14 cellular contexts compared by ENCODE assay signal in the genomic region with DNA sequence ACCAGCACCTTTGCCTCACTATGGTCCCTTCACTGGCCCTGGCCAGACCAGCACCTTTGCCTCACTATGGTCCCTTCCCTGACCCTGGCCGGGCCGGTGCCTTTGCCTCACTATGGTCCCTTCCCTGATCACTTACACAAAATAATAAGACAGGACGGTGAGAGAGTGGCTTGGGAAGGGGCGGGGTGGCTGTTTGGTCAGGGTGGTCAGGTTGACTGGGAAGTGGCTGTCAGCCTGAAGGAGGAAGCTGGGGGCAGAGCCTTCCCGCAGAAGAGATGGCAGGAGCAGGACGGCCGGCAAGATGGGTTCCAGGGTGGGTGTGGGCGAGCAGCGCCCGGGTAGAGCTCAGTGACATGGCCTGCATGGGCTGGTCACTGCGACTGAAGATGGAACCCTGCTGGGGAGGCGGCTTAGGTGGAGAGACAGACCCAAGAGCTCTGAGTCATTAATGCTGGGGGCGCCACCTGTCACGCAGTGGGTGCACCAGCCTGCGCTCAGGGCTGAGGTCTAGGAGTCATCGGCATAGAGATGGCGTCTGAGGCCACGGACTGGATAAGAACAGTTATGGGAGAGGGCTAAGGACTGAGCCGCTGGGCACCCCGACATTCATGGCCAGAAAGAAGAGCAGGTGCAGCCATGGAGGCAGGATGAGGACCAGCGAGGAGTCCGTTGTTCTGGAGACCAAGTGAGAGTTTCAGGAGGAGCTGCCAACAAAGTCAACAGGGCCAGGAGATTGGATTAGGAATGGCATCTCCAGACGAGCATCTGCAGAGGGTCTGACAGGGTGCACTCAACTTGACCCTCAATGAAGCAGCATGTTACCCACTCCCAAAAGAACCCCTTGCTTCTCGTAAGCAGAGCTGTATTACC.
DNase-seq lines count a peak whose midpoint lies in the region; ATAC-seq and TF ChIP-seq lines count a peak whose summit lies in the region.
"Had no signal": no experiment of that assay in that cellular context is flagged by ENCODE, and none has a peak within 500 bp of the region (broad histone marks: within the 10 kb centered on the region; RNA-seq: fewer than 3 reads in every experiment).

No MANE protein-coding gene starts in this region.

- no peaks in the 10 kb centered on the region for H3K27me3 ChIP-seq in gastroesophageal sphincter
- H3K27me3 ChIP-seq in osteoblast (ENCODE audit: insufficient read depth, low read length): no peaks in the 10 kb centered on the region

- H3K79me2 ChIP-seq in osteoblast (ENCODE audit: insufficient read depth, low read length): no peaks in the 10 kb centered on the region

- H4K20me1 ChIP-seq in osteoblast (ENCODE audit: insufficient read depth, low read length): no peaks in the 10 kb centered on the region

- WGBS in gastroesophageal sphincter (ENCODE audit: low coverage in 1 of 2), 2 donors: 79 to 90% methylated on average over 4 to 11 of the region's 24 CpGs

- H3K4me2 ChIP-seq in osteoblast (ENCODE audit: insufficient read depth, low read length): no peak overlapping the region

- H3K4me3 ChIP-seq in gastroesophageal sphincter: no peak overlapping the region
- H3K4me3 ChIP-seq in osteoblast (ENCODE audit: insufficient read depth, low read length): no peak overlapping the region

- TF ChIP-seq POLR2A in gastroesophageal sphincter (IDR thresholded peaks at IDR 0.05): no peak

- H3K9me3 ChIP-seq in gastroesophageal sphincter (no peaks in the 10 kb centered on the region), osteoblast (ENCODE audit: low read depth, low read length) (no peaks in the 10 kb centered on the region)

- H3K36me3 ChIP-seq in gastroesophageal sphincter: peaks cover 0 to 6% of the 10 kb centered on the region in 2 donors
- H3K36me3 ChIP-seq in osteoblast (ENCODE audit: insufficient read depth, low read length): no peaks in the 10 kb centered on the region

- TF ChIP-seq EP300 in gastroesophageal sphincter (IDR thresholded peaks at IDR 0.05): no peak

- no peak for ATAC-seq in gastroesophageal sphincter
- ATAC-seq in HG03439 (IDR thresholded peaks at IDR 0.05; ENCODE audit: unreplicated experiment): no peak
- ATAC-seq: effector memory CD8-positive, alpha-beta T cell; left ventricle myocardium superior had no signal

- H3K27ac ChIP-seq in gastroesophageal sphincter (peak overlapping the region in 3 of 4 donors; percentile 6 to 92 (median 86)), osteoblast (ENCODE audit: low read depth, low read length) (no peak overlapping the region)

- no peak overlapping the region for H2AFZ ChIP-seq in osteoblast (ENCODE audit: low read length)

- no peak for TF ChIP-seq CTCF in gastroesophageal sphincter (IDR thresholded peaks at IDR 0.05)
- TF ChIP-seq CTCF in osteoblast (IDR thresholded peaks at IDR 0.05; ENCODE audit: extremely low read depth, low read depth, low read length): no peak

- DNase-seq in Ammon's horn (ENCODE audit: low spot score) (peak; percentile 2), GM03348 (ENCODE audit: low spot score) (peak; percentile 1), osteoblast (ENCODE audit: insufficient read length, low spot score, missing footprints) (peak; percentile 58), EL (no peak), NCI-H1694 (lab: John Stamatoyannopoulos, UW) (no peak), NCI-H748 (lab: John Stamatoyannopoulos, UW; ENCODE audit: unreplicated experiment) (no peak)
- DNase-seq: activated CD4-positive, alpha-beta T cell treated with anti-CD3 and anti-CD28 coated beads, Interleukin-2, amount 50 U/mL, for 4 hours; effector memory CD8-positive, alpha-beta T cell; left ventricle myocardium superior; MV-4-11; NCI-H774; nephron progenitor cell had no signal

- peaks cover 2 to 51% (median 5%) of the 10 kb centered on the region in 3 donors for H3K4me1 ChIP-seq in gastroesophageal sphincter
- peaks cover 49% of the 10 kb centered on the region for H3K4me1 ChIP-seq in osteoblast (ENCODE audit: insufficient read depth, low read length)

Comparison
In these comparisons a context has a peak if more than half of its experiments do, and no peak if none do; other contexts are left out.
1. DNase-seq: peak in Ammon's horn (single experiment), GM03348 (single experiment) and osteoblast (single experiment); none in EL (single experiment), NCI-H1694 (single experiment) and NCI-H748 (single experiment).